ENCODE assay signal across 13 cellular contexts in genomic region chr7:83548250-83548649, GRCh38.
A peak's percentile ranks its signal among the peaks of the same experiment; 100 is the strongest.
DNase-seq lines count a peak whose midpoint lies in the region; ATAC-seq and TF ChIP-seq lines count a peak whose summit lies in the region.
"Had no signal": no experiment of that assay in that cellular context is flagged by ENCODE, and none has a peak within 500 bp of the region (broad histone marks: within the 10 kb centered on the region; RNA-seq: fewer than 3 reads in every experiment).

No MANE protein-coding gene starts in this region.

- peak overlapping the region; percentile 18 for H2AK5ac ChIP-seq in mesenchymal stem cell (ENCODE audit: low read length, severe bottlenecking)

- BruUV-seq in Panc1 (replicated peaks; lab: Mats Ljungman, UMichigan): no TSS peak

- H3K27ac ChIP-seq in HEK293 (ENCODE audit: extremely low read depth, low read depth, low read length) (peak overlapping the region; percentile 67), Panc1 (ENCODE audit: low read length) (peak overlapping the region; percentile 78), mesenchymal stem cell (ENCODE audit: low read length, poor library complexity, severe bottlenecking) (peak overlapping the region; percentile 96), upper lobe of right lung (no peak overlapping the region), sigmoid colon (no peak overlapping the region)

- H3K36me3 ChIP-seq in HEK293 (ENCODE audit: control insufficient read depth in 2 of 2, insufficient read depth in 1 of 2, low read length in 2 of 2) (no peaks in the 10 kb centered on the region), Panc1 (ENCODE audit: control insufficient read depth, insufficient read depth, low read length) (no peaks in the 10 kb centered on the region), mesenchymal stem cell (ENCODE audit: control insufficient read depth in 1 of 2, insufficient read depth in 2 of 2, low read depth in 1 of 2, low read length in 2 of 2) (no peaks in the 10 kb centered on the region), upper lobe of right lung (no peaks in the 10 kb centered on the region), sigmoid colon (no peaks in the 10 kb centered on the region)

- WGBS in mesenchymal stem cell: no CpG with 5 or more reads among the region's 1 CpG
- WGBS in sigmoid colon, 2 donors: 61 to 78% methylated on average over 1 of the region's 1 CpG

- H3K4me3 ChIP-seq in HEK293 (ENCODE audit: low read depth, low read length): no peak overlapping the region
- H3K4me3 ChIP-seq in Panc1 (ENCODE audit: low read depth in 2 of 2, low read length in 2 of 2): no peak overlapping the region
- no peak overlapping the region for H3K4me3 ChIP-seq in mesenchymal stem cell (ENCODE audit: insufficient read depth in 1 of 2, low read depth in 1 of 2, low read length in 2 of 2)
- no peak overlapping the region for H3K4me3 ChIP-seq in upper lobe of right lung
- no peak overlapping the region for H3K4me3 ChIP-seq in sigmoid colon
- H3K4me3 ChIP-seq: GM23338 had no signal

- H3K4me3 Mint-ChIP-seq in type B pancreatic cell: no peak overlapping the region
- H3K4me3 Mint-ChIP-seq: B cell; CD4-positive, CD25-positive, alpha-beta regulatory T cell; GM23338 had no signal

- H4K8ac ChIP-seq in mesenchymal stem cell (ENCODE audit: low read length): no peak overlapping the region

- peaks cover 14% of the 10 kb centered on the region for H3K4me1 Mint-ChIP-seq in type B pancreatic cell (ENCODE audit: unreplicated experiment)
- H3K4me1 Mint-ChIP-seq: B cell; CD4-positive, CD25-positive, alpha-beta regulatory T cell; GM23338 had no signal

- H3K14ac ChIP-seq in mesenchymal stem cell (ENCODE audit: low read length in 2 of 2): no peak overlapping the region

- no peak overlapping the region for H3K4ac ChIP-seq in mesenchymal stem cell (ENCODE audit: low read depth in 1 of 2, low read length in 2 of 2)

- H4K91ac ChIP-seq in mesenchymal stem cell (ENCODE audit: low read length): no peak overlapping the region

- no peaks in the 10 kb centered on the region for H3K9me3 Mint-ChIP-seq in type B pancreatic cell

- H3K4me1 ChIP-seq in HEK293 (ENCODE audit: control insufficient read depth, insufficient read depth, low read length): peaks cover 13% of the 10 kb centered on the region
- H3K4me1 ChIP-seq in Panc1 (ENCODE audit: control insufficient read depth, insufficient read depth, low read length): peaks cover 7% of the 10 kb centered on the region
- H3K4me1 ChIP-seq in mesenchymal stem cell (ENCODE audit: control insufficient read depth, insufficient read depth, low read depth, low read length): no peaks in the 10 kb centered on the region
- no peaks in the 10 kb centered on the region for H3K4me1 ChIP-seq in upper lobe of right lung
- no peaks in the 10 kb centered on the region for H3K4me1 ChIP-seq in sigmoid colon

- no peak overlapping the region for H3K4me2 ChIP-seq in mesenchymal stem cell (ENCODE audit: low read length, poor library complexity, severe bottlenecking)
- H3K4me2 ChIP-seq: GM23338 had no signal

- ATAC-seq in Panc1 (no peak; the same call in 1 of the 2 replicates), upper lobe of right lung (no peak)
- ATAC-seq: GM23338, HCT116 had no signal

- H3K18ac ChIP-seq in mesenchymal stem cell (ENCODE audit: low read depth in 1 of 2, low read length in 2 of 2): no peak overlapping the region

- no peak for TF ChIP-seq POLR2A in sigmoid colon (IDR thresholded peaks at IDR 0.05)

- POLR2A ChIA-PET in HEK293 (lab: Yijun Ruan, JAX) (no interaction called here), Panc1 (lab: Charles Lee) (no interaction called here)

- H2BK12ac ChIP-seq in mesenchymal stem cell (ENCODE audit: low read length in 2 of 2): no peak overlapping the region

- TF ChIP-seq EP300 in sigmoid colon (IDR thresholded peaks at IDR 0.05): no peak

- no peak overlapping the region for H3K23ac ChIP-seq in mesenchymal stem cell (ENCODE audit: low read length in 2 of 2)

- CTCF ChIA-PET in HEK293 (lab: Yijun Ruan, JAX) (no interaction called here), Panc1 (lab: Charles Lee) (no interaction called here)

- peak overlapping the region; percentile 16 for H3K27ac Mint-ChIP-seq in type B pancreatic cell
- H3K27ac Mint-ChIP-seq: B cell; CD4-positive, CD25-positive, alpha-beta regulatory T cell; GM23338 had no signal

- no peaks in the 10 kb centered on the region for H3K79me1 ChIP-seq in mesenchymal stem cell (replicated peaks; ENCODE audit: low read length, poor library complexity, severe bottlenecking)

- peaks cover 3% of the 10 kb centered on the region for H3K36me3 Mint-ChIP-seq in type B pancreatic cell
- H3K36me3 Mint-ChIP-seq: CD4-positive, CD25-positive, alpha-beta regulatory T cell had no signal

- H3K27me3 Mint-ChIP-seq in type B pancreatic cell: no peaks in the 10 kb centered on the region
- H3K27me3 Mint-ChIP-seq: B cell; CD4-positive, CD25-positive, alpha-beta regulatory T cell had no signal

- DNase-seq in Panc1 (ENCODE audit: low read depth, low spot score) (no peak), mesenchymal stem cell (no peak), type B pancreatic cell (ENCODE audit: extremely low spot score, unreplicated experiment) (no peak), upper lobe of right lung (no peak), sigmoid colon (no peak), AG08396 (ENCODE audit: low spot score) (no peak)
- DNase-seq: CD4-positive, CD25-positive, alpha-beta regulatory T cell; NCI-H2171 treated with DMSO at 0.1 percent for 48 hours; Right ventricle myocardium superior had no signal

- H2BK120ac ChIP-seq in mesenchymal stem cell (ENCODE audit: low read depth, low read length): no peak overlapping the region

- no peak overlapping the region for H2AFZ ChIP-seq in mesenchymal stem cell (ENCODE audit: low read depth, low read length)

- no peak overlapping the region for H3K9ac ChIP-seq in mesenchymal stem cell (ENCODE audit: low read length)

- intact Hi-C loops in Panc1 (cut with micrococcal nuclease; ENCODE audit: unreplicated experiment): no loop called here
- intact Hi-C loops in upper lobe of right lung (cut with DNase I): no loop called here
- intact Hi-C loops in sigmoid colon (cut with DNase I): no loop called here

- peak overlapping the region; percentile 35 for H2BK5ac ChIP-seq in mesenchymal stem cell (ENCODE audit: low read depth, low read length, poor library complexity, severe bottlenecking)

- H3K9me3 ChIP-seq in HEK293 (ENCODE audit: control insufficient read depth, insufficient read depth, low read depth, low read length): no peaks in the 10 kb centered on the region
- no peaks in the 10 kb centered on the region for H3K9me3 ChIP-seq in Panc1 (ENCODE audit: control insufficient read depth, insufficient read depth, low read depth, low read length)
- peaks cover 2% of the 10 kb centered on the region for H3K9me3 ChIP-seq in mesenchymal stem cell (ENCODE audit: control insufficient read depth, low read length)
- no peaks in the 10 kb centered on the region for H3K9me3 ChIP-seq in upper lobe of right lung
- no peaks in the 10 kb centered on the region for H3K9me3 ChIP-seq in sigmoid colon

- TF ChIP-seq CTCF in HEK293 (tag by site-specific recombination; IDR thresholded peaks at IDR 0.05): no peak
- TF ChIP-seq CTCF in Panc1 (IDR thresholded peaks at IDR 0.05): no peak
- TF ChIP-seq CTCF in type B pancreatic cell (conservative IDR thresholded peaks at IDR 0.05): no peak
- no peak for TF ChIP-seq CTCF in upper lobe of right lung (IDR thresholded peaks at IDR 0.05)
- no peak for TF ChIP-seq CTCF in sigmoid colon (IDR thresholded peaks at IDR 0.05)

- no peaks in the 10 kb centered on the region for H3K27me3 ChIP-seq in Panc1 (ENCODE audit: control insufficient read depth, insufficient read depth, low read length)
- no peaks in the 10 kb centered on the region for H3K27me3 ChIP-seq in mesenchymal stem cell (ENCODE audit: control insufficient read depth in 1 of 2, insufficient read depth in 1 of 2, low read length in 2 of 2)
- H3K27me3 ChIP-seq in upper lobe of right lung: no peaks in the 10 kb centered on the region
- H3K27me3 ChIP-seq in sigmoid colon: no peaks in the 10 kb centered on the region

- H2BK15ac ChIP-seq in mesenchymal stem cell (ENCODE audit: low read depth, poor library complexity, severe bottlenecking): no peak overlapping the region

- in situ Hi-C loops in Panc1 (cut with HindIII; ENCODE audit: low pct_unique_long_range_greater_than_20kb, low sequenced_read_pairs): no loop called here

TF ChIP-seq in HEK293, 187 proteins besides CTCF, POLR2A, EP300 and RAD21 (continues in another document):
- TF ChIP-seq ZNF580 (tag by site-specific recombination; IDR thresholded peaks at IDR 0.05): no peak
- TF ChIP-seq ZNF645 (tag by site-specific recombination; IDR thresholded peaks at IDR 0.05): no peak
- no peak for TF ChIP-seq ZBTB48 (tag by site-specific recombination; IDR thresholded peaks at IDR 0.05)
- TF ChIP-seq ZSCAN5A (tag by site-specific recombination; IDR thresholded peaks at IDR 0.05): no peak

Comparison
In these comparisons a context has a peak if more than half of its experiments do, and no peak if none do; other contexts are left out.
1. H3K27ac ChIP-seq: peak in HEK293 (single experiment), Panc1 (single experiment) and mesenchymal stem cell (single experiment); none in upper lobe of right lung (single experiment) and sigmoid colon (0 of 4).